1 cellular context compared by ENCODE assay signal in genomic region chr4:161525121-161525520, GRCh38.
TF ChIP-seq lines count a peak whose summit lies in the region.

No MANE protein-coding gene starts in this region.

TF ChIP-seq in GM12878, 131 proteins besides CTCF, POLR2A, EP300 and RAD21 (continued from another document):
- no peak for TF ChIP-seq NR2C2 (IDR thresholded peaks at IDR 0.05; ENCODE audit: borderline replicate concordance, control insufficient read depth, insufficient read length, low read depth)
- no peak for TF ChIP-seq PML (IDR thresholded peaks at IDR 0.05; ENCODE audit: low read length)
- TF ChIP-seq BACH1 (IDR thresholded peaks at IDR 0.05; ENCODE audit: borderline replicate concordance): peak; percentile 33; the same call in 1 of the 2 replicates
- TF ChIP-seq NKRF (conservative IDR thresholded peaks at IDR 0.05): no peak
- no peak for TF ChIP-seq BRCA1 (IDR thresholded peaks at IDR 0.05; ENCODE audit: low read depth, low read length)
TF ChIP-seq in GM12878: peak in this region for 8.
